In genomic region chr5:73437126-73438047, GRCh38 we compare ENCODE assay signal across 1 cellular context.
TF ChIP-seq lines count a peak whose summit lies in the region.

No MANE protein-coding gene starts in this region.

TF ChIP-seq in HepG2, 621 proteins besides CTCF, POLR2A, EP300 and RAD21 (continued from another document and continues in another):
- TF ChIP-seq MED8 (CRISPR knock-in tag; IDR thresholded peaks at IDR 0.05; ENCODE audit: insufficient replicate concordance) (no peak), HHEX (CRISPR knock-in tag; IDR thresholded peaks at IDR 0.05) (no peak), ARID4A (CRISPR knock-in tag; IDR thresholded peaks at IDR 0.05; ENCODE audit: borderline replicate concordance) (peak; percentile 6; the same call in 1 of the 2 replicates), NFATC3 (CRISPR knock-in tag; IDR thresholded peaks at IDR 0.05) (no peak), SP140L (CRISPR knock-in tag; IDR thresholded peaks at IDR 0.05; ENCODE audit: borderline replicate concordance) (no peak), RBM39 (IDR thresholded peaks at IDR 0.05; ENCODE audit: low read depth, low read length, poor library complexity, severe bottlenecking) (peak; percentile 30), ESRRA (CRISPR knock-in tag; IDR thresholded peaks at IDR 0.05; ENCODE audit: low read depth) (no peak), HNRNPL (IDR thresholded peaks at IDR 0.05; ENCODE audit: low read depth, low read length) (no peak), HMG20A (CRISPR knock-in tag; IDR thresholded peaks at IDR 0.05; ENCODE audit: borderline replicate concordance) (no peak), YEATS2 (CRISPR knock-in tag; IDR thresholded peaks at IDR 0.05; ENCODE audit: borderline replicate concordance) (no peak), ZBTB38 (CRISPR knock-in tag; IDR thresholded peaks at IDR 0.05) (no peak), RBFOX2 (IDR thresholded peaks at IDR 0.05; ENCODE audit: low read depth, low read length) (peak; percentile 47; the same call in 1 of the 2 replicates), PRPF4 (IDR thresholded peaks at IDR 0.05; ENCODE audit: low read depth, low read length, poor library complexity, severe bottlenecking) (no peak), AGO1 (IDR thresholded peaks at IDR 0.05; ENCODE audit: low read depth, low read length, poor library complexity, severe bottlenecking) (peak; percentile 49), ZNF496 (CRISPR knock-in tag; IDR thresholded peaks at IDR 0.05; ENCODE audit: insufficient replicate concordance) (no peak), ZNF34 (CRISPR knock-in tag; IDR thresholded peaks at IDR 0.05; ENCODE audit: borderline replicate concordance) (no peak), IRF2 (CRISPR knock-in tag; IDR thresholded peaks at IDR 0.05) (no peak), NFE2L1 (CRISPR knock-in tag; IDR thresholded peaks at IDR 0.05; ENCODE audit: borderline replicate concordance) (no peak), ZNF234 (CRISPR knock-in tag; conservative IDR thresholded peaks at IDR 0.05) (0 out of 2 replicates have a peak, but pooled peaks have one; percentile 39), ZNF792 (CRISPR knock-in tag; IDR thresholded peaks at IDR 0.05) (no peak), ZNF75D (CRISPR knock-in tag; IDR thresholded peaks at IDR 0.05; ENCODE audit: borderline replicate concordance) (no peak), HDAC2 (CRISPR knock-in tag; IDR thresholded peaks at IDR 0.05) (no peak; the same call in 1 of the 2 replicates), SNAPC5 (CRISPR knock-in tag; IDR thresholded peaks at IDR 0.05; ENCODE audit: borderline replicate concordance) (no peak), ZNF83 (CRISPR knock-in tag; IDR thresholded peaks at IDR 0.05; ENCODE audit: borderline replicate concordance) (no peak), ZNF609 (CRISPR knock-in tag; IDR thresholded peaks at IDR 0.05; ENCODE audit: borderline replicate concordance) (no peak), TRIM24 (CRISPR knock-in tag; IDR thresholded peaks at IDR 0.05) (no peak), ZNF180 (CRISPR knock-in tag; IDR thresholded peaks at IDR 0.05; ENCODE audit: borderline replicate concordance, low read depth) (no peak), PCBP1 (IDR thresholded peaks at IDR 0.05; ENCODE audit: borderline replicate concordance, low read depth, low read length) (no peak), ZNF761 (CRISPR knock-in tag; conservative IDR thresholded peaks at IDR 0.05) (no peak), HOXA5 (CRISPR knock-in tag; IDR thresholded peaks at IDR 0.05) (no peak), ZNF230 (CRISPR knock-in tag; IDR thresholded peaks at IDR 0.05) (no peak), RNF2 (conservative IDR thresholded peaks at IDR 0.05; ENCODE audit: low read depth) (peak; percentile 84), ZNF354B (CRISPR knock-in tag; IDR thresholded peaks at IDR 0.05) (no peak), ZMYM3 (CRISPR knock-in tag; IDR thresholded peaks at IDR 0.05) (no peak), YY1 (IDR thresholded peaks at IDR 0.05; ENCODE audit: insufficient read depth, insufficient replicate concordance, low read depth, low read length) (peak; percentile 47), YEATS4 (CRISPR knock-in tag; IDR thresholded peaks at IDR 0.05; ENCODE audit: borderline replicate concordance) (no peak)
- TF ChIP-seq, protein P1, sequence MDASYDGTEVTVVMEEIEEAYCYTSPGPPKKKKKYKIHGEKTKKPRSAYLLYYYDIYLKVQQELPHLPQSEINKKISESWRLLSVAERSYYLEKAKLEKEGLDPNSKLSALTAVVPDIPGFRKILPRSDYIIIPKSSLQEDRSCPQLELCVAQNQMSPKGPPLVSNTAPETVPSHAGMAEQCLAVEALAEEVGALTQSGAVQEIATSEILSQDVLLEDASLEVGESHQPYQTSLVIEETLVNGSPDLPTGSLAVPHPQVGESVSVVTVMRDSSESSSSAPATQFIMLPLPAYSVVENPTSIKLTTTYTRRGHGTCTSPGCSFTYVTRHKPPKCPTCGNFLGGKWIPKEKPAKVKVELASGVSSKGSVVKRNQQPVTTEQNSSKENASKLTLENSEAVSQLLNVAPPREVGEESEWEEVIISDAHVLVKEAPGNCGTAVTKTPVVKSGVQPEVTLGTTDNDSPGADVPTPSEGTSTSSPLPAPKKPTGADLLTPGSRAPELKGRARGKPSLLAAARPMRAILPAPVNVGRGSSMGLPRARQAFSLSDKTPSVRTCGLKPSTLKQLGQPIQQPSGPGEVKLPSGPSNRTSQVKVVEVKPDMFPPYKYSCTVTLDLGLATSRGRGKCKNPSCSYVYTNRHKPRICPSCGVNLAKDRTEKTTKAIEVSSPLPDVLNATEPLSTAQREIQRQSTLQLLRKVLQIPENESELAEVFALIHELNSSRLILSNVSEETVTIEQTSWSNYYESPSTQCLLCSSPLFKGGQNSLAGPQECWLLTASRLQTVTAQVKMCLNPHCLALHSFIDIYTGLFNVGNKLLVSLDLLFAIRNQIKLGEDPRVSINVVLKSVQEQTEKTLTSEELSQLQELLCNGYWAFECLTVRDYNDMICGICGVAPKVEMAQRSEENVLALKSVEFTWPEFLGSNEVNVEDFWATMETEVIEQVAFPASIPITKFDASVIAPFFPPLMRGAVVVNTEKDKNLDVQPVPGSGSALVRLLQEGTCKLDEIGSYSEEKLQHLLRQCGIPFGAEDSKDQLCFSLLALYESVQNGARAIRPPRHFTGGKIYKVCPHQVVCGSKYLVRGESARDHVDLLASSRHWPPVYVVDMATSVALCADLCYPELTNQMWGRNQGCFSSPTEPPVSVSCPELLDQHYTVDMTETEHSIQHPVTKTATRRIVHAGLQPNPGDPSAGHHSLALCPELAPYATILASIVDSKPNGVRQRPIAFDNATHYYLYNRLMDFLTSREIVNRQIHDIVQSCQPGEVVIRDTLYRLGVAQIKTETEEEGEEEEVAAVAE (CRISPR knock-in tag; IDR thresholded peaks at IDR 0.05; ENCODE audit: borderline replicate concordance): no peak
- TF ChIP-seq, protein P2, sequence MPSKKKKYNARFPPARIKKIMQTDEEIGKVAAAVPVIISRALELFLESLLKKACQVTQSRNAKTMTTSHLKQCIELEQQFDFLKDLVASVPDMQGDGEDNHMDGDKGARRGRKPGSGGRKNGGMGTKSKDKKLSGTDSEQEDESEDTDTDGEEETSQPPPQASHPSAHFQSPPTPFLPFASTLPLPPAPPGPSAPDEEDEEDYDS (CRISPR knock-in tag; IDR thresholded peaks at IDR 0.05): no peak
- TF ChIP-seq, protein P3, sequence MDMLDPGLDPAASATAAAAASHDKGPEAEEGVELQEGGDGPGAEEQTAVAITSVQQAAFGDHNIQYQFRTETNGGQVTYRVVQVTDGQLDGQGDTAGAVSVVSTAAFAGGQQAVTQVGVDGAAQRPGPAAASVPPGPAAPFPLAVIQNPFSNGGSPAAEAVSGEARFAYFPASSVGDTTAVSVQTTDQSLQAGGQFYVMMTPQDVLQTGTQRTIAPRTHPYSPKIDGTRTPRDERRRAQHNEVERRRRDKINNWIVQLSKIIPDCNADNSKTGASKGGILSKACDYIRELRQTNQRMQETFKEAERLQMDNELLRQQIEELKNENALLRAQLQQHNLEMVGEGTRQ (IDR thresholded peaks at IDR 0.05; ENCODE audit: low read depth, low read length): no peak
- TF ChIP-seq, protein P3 (CRISPR knock-in tag; IDR thresholded peaks at IDR 0.05; ENCODE audit: borderline replicate concordance): no peak
- TF ChIP-seq, protein P4, sequence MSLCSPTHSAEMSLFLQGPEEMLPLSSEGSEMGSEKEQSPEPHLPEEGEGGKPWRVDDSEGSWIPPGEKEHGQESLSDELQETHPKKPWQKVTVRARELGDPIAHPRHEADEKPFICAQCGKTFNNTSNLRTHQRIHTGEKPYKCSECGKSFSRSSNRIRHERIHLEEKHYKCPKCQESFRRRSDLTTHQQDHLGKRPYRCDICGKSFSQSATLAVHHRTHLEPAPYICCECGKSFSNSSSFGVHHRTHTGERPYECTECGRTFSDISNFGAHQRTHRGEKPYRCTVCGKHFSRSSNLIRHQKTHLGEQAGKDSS (CRISPR knock-in tag; IDR thresholded peaks at IDR 0.05; ENCODE audit: borderline replicate concordance, low read depth): no peak
- TF ChIP-seq, protein P5, sequence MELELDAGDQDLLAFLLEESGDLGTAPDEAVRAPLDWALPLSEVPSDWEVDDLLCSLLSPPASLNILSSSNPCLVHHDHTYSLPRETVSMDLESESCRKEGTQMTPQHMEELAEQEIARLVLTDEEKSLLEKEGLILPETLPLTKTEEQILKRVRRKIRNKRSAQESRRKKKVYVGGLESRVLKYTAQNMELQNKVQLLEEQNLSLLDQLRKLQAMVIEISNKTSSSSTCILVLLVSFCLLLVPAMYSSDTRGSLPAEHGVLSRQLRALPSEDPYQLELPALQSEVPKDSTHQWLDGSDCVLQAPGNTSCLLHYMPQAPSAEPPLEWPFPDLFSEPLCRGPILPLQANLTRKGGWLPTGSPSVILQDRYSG (CRISPR knock-in tag; IDR thresholded peaks at IDR 0.05): no peak
